ENCODE assay signal across 8 cellular contexts in the genomic region with DNA sequence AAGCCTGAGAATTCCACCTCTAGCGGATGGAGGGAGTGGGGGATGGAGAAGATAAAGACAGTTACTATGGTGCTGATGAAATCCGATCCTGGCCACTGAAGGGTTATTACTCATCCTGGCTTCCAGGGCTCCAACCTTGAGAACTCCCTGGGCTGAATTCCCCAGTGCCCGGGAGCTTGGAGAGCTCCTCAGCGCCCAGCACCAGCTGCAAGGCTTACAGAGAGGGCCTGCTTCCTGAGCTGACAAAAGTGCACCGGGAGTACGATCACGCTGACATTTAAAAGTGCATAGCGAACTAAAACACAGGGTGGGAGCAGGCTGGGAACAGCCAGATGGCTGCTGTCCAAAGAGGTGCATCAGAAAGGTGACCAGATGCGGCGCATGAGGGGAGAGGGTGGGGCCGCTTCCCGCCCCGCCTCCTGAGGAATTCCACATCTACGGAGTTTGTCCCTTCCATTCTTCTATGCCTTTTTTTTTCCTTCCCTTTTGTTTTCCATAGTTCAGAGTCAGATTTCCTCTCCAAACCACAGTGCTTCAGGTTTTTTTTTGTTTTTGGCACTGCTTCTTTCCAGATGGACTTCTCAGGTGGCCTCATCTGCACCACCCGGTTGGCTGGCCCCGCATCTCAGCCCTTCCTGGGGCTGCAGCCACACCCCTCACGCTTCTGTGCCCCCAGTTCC.
DNase-seq lines count a peak whose midpoint lies in the region; ATAC-seq and TF ChIP-seq lines count a peak whose summit lies in the region.

No MANE protein-coding gene starts in this region.

- H3K4me3 ChIP-seq in choroid plexus epithelial cell (ENCODE audit: low read depth, low read length) = peak overlapping the region; percentile 30
- H3K4me3 ChIP-seq in right lobe of liver = no peak overlapping the region
- peak overlapping the region; percentile 12 to 15 for H3K4me3 ChIP-seq in vagina

- 24% methylated on average over 15 of the region's 17 CpGs for WGBS in right lobe of liver (ENCODE audit: insufficient coverage, low coverage, low lambda C conversion rate, missing lambda C conversion rate)

- TF ChIP-seq CTCF in choroid plexus epithelial cell (conservative IDR thresholded peaks at IDR 0.05; ENCODE audit: low read depth, low read length) (peak; percentile 7), right lobe of liver (IDR thresholded peaks at IDR 0.05) (no peak), vagina (IDR thresholded peaks at IDR 0.05) (no peak)

- DNase-seq in EL (peak; percentile 95), NCI-H226 (peak; percentile 96), choroid plexus epithelial cell (ENCODE audit: low read depth) (peak; percentile 90), right lobe of liver (peak in 2 of 3 donors; percentile 48 to 78), vagina (ENCODE audit: extremely low spot score in 2 of 2) (no peak), globus pallidus (ENCODE audit: low spot score) (no peak)
- DNase-seq in stimulated activated naive CD4-positive, alpha-beta T cell (lab: John Stamatoyannopoulos, UW) = no peak

- H3K9me3 ChIP-seq in right lobe of liver = no peaks in the 10 kb centered on the region
- no peaks in the 10 kb centered on the region for H3K9me3 ChIP-seq in vagina

- H3K27ac ChIP-seq in right lobe of liver (peak overlapping the region; percentile 1 to 76 (median 21)), vagina (peak overlapping the region; percentile 85)

- no peaks in the 10 kb centered on the region for H3K27me3 ChIP-seq in right lobe of liver
- H3K27me3 ChIP-seq in vagina = no peaks in the 10 kb centered on the region

- peak; percentile 2 to 61 (median 39) for ATAC-seq in right lobe of liver
- no peak for ATAC-seq in GM21447 (IDR thresholded peaks at IDR 0.05; ENCODE audit: unreplicated experiment)

- H3K36me3 ChIP-seq in right lobe of liver = no peaks in the 10 kb centered on the region
- H3K36me3 ChIP-seq in vagina = peaks cover 0 to 6% of the 10 kb centered on the region in 2 donors

- intact Hi-C loops in right lobe of liver (cut with DNase I) = no loop called here
- intact Hi-C loops in vagina (cut with DNase I) = loop anchor here (5.0 kb wide), 1 partner anchor 376 kb away; no protein-coding TSS in a partner anchor

- H3K4me1 ChIP-seq in right lobe of liver (peaks cover 0 to 40% (median 3%) of the 10 kb centered on the region in 4 donors), vagina (peaks cover 27% of the 10 kb centered on the region)

- TF ChIP-seq POLR2A in right lobe of liver (IDR thresholded peaks at IDR 0.05) (no peak), vagina (IDR thresholded peaks at IDR 0.05) (no peak)

Comparison
In these comparisons a context has a peak if more than half of its experiments do, and no peak if none do; other contexts are left out.
1. DNase-seq: peak in EL (single experiment), NCI-H226 (single experiment), choroid plexus epithelial cell (single experiment) and right lobe of liver (2 of 3); none in vagina (0 of 2), globus pallidus (single experiment) and stimulated activated naive CD4-positive, alpha-beta T cell (0 of 6).
2. H3K4me3 ChIP-seq: peak in choroid plexus epithelial cell (single experiment) and vagina (2 of 2); none in right lobe of liver (0 of 3).